Comparison of ENCODE assay signal across 12 cellular contexts in genomic region chr2:223696719-223697118, GRCh38.
DNase-seq lines count a peak whose midpoint lies in the region; ATAC-seq and TF ChIP-seq lines count a peak whose summit lies in the region.
"Had no signal": no experiment of that assay in that cellular context is flagged by ENCODE, and none has a peak within 500 bp of the region (broad histone marks: within the 10 kb centered on the region; RNA-seq: fewer than 3 reads in every experiment).

No MANE protein-coding gene starts in this region.

- no peak overlapping the region for H2AFZ ChIP-seq in hepatocyte
- H2AFZ ChIP-seq: neural progenitor cell had no signal

- DNase-seq in DMS153 treated with DMSO at 0.1 percent for 48 hours (lab: John Stamatoyannopoulos, UW; ENCODE audit: unreplicated experiment) (peak; percentile 27), NCI-H2029 treated with DMSO at 0.1 percent for 48 hours (lab: John Stamatoyannopoulos, UW) (peak; percentile 39), lower lobe of right lung (no peak), NCI-H2107 (lab: John Stamatoyannopoulos, UW) (no peak), hepatocyte (ENCODE audit: low spot score) (no peak), posterior vena cava (ENCODE audit: low spot score) (no peak)
- no peak for DNase-seq in activated T-helper 2 cell treated with anti-CD3 and anti-CD28 coated beads, Interferon-gamma antibody, Interleukin-2, Interleukin-4, amounts not matched to agents 10 μg/mL and 5 μg/mL and 100 μg/mL, durations not matched to agents 14 hours and 24 hours and 36 hours (ENCODE audit: low spot score)
- DNase-seq: activated CD4-positive, alpha-beta memory T cell treated with anti-CD3 and anti-CD28 coated beads for 36 hours; CD8-positive, alpha-beta memory T cell; stimulated activated naive CD8-positive, alpha-beta T cell treated with anti-CD3 and anti-CD28 coated beads, Interleukin-15, Interleukin-2, amounts not matched to agents 100 U/mL and 50 U/mL, for 24 hours had no signal

- H3K36me3 ChIP-seq in lower lobe of right lung (no peaks in the 10 kb centered on the region), hepatocyte (replicated peaks; ENCODE audit: insufficient read depth, low read depth) (no peaks in the 10 kb centered on the region)
- H3K36me3 ChIP-seq: neural progenitor cell had no signal

- peaks cover 16% of the 10 kb centered on the region for H3K27me3 Mint-ChIP-seq in activated T-helper 2 cell treated with anti-CD3 and anti-CD28 coated beads, Interferon-gamma antibody, Interleukin-2, Interleukin-4, amounts not matched to agents 10 μg/mL and 5 μg/mL and 100 μg/mL, durations not matched to agents 14 hours and 24 hours and 36 hours (ENCODE audit: low read depth)

- H3K4me2 ChIP-seq in hepatocyte = no peak overlapping the region
- H3K4me2 ChIP-seq: neural progenitor cell had no signal

- H3K79me2 ChIP-seq in hepatocyte = no peaks in the 10 kb centered on the region

- H3K9me3 Mint-ChIP-seq in activated T-helper 2 cell treated with anti-CD3 and anti-CD28 coated beads, Interferon-gamma antibody, Interleukin-2, Interleukin-4, amounts not matched to agents 10 μg/mL and 5 μg/mL and 100 μg/mL, durations not matched to agents 14 hours and 24 hours and 36 hours = peaks cover 7% of the 10 kb centered on the region
- H3K9me3 Mint-ChIP-seq: activated CD4-positive, alpha-beta memory T cell treated with anti-CD3 and anti-CD28 coated beads for 36 hours; CD8-positive, alpha-beta memory T cell had no signal

- H3K27me3 ChIP-seq in lower lobe of right lung (ENCODE audit: low read depth) (no peaks in the 10 kb centered on the region), hepatocyte (no peaks in the 10 kb centered on the region)
- H3K27me3 ChIP-seq: neural progenitor cell had no signal

- no peak overlapping the region for H3K4me3 Mint-ChIP-seq in activated T-helper 2 cell treated with anti-CD3 and anti-CD28 coated beads, Interferon-gamma antibody, Interleukin-2, Interleukin-4, amounts not matched to agents 10 μg/mL and 5 μg/mL and 100 μg/mL, durations not matched to agents 14 hours and 24 hours and 36 hours (ENCODE audit: low read depth)
- H3K4me3 Mint-ChIP-seq: activated CD4-positive, alpha-beta memory T cell treated with anti-CD3 and anti-CD28 coated beads for 36 hours; CD8-positive, alpha-beta memory T cell; neural progenitor cell had no signal

- H3K27ac ChIP-seq in lower lobe of right lung = no peak overlapping the region
- H3K27ac ChIP-seq in hepatocyte = no peak overlapping the region
- H3K27ac ChIP-seq: neural progenitor cell had no signal

- ATAC-seq in lower lobe of right lung (peak; percentile 58 to 85), HG03280 (IDR thresholded peaks at IDR 0.05; ENCODE audit: unreplicated experiment) (no peak)
- ATAC-seq: stimulated activated naive CD8-positive, alpha-beta T cell treated with anti-CD3 and anti-CD28 coated beads, Interleukin-15, Interleukin-2, amounts not matched to agents 100 U/mL and 50 U/mL, for 24 hours had no signal

- no peak for TF ChIP-seq CTCF in lower lobe of right lung (IDR thresholded peaks at IDR 0.05)
- no peak for TF ChIP-seq CTCF in hepatocyte (IDR thresholded peaks at IDR 0.05; ENCODE audit: poor library complexity)

- intact Hi-C loops in activated T-helper 2 cell treated with anti-CD3 and anti-CD28 coated beads, Interferon-gamma antibody, Interleukin-2, Interleukin-4, amounts not matched to agents 10 μg/mL and 5 μg/mL and 100 μg/mL, durations not matched to agents 14 hours and 24 hours and 36 hours (cut with micrococcal nuclease) = loop anchor here (10.0 kb wide), 1 partner anchor 248 kb away; the partner anchor contains the start of gene WDFY1
- intact Hi-C loops in lower lobe of right lung (cut with DNase I) (no loop called here), posterior vena cava (cut with DNase I) (loop anchor here in 1 of 2 donors (10.0 kb wide), 1 partner anchor 98 kb away; no protein-coding TSS in a partner anchor)

- H3K36me3 Mint-ChIP-seq in activated T-helper 2 cell treated with anti-CD3 and anti-CD28 coated beads, Interferon-gamma antibody, Interleukin-2, Interleukin-4, amounts not matched to agents 10 μg/mL and 5 μg/mL and 100 μg/mL, durations not matched to agents 14 hours and 24 hours and 36 hours (ENCODE audit: low read depth) = peaks cover 4% of the 10 kb centered on the region
- H3K36me3 Mint-ChIP-seq: activated CD4-positive, alpha-beta memory T cell treated with anti-CD3 and anti-CD28 coated beads for 36 hours had no signal

- no peaks in the 10 kb centered on the region for H3K9me2 ChIP-seq in hepatocyte (replicated peaks; ENCODE audit: insufficient read depth)

- H3K9me3 ChIP-seq in lower lobe of right lung (no peaks in the 10 kb centered on the region), hepatocyte (ENCODE audit: low read depth) (no peaks in the 10 kb centered on the region)

- H3K4me1 Mint-ChIP-seq in activated T-helper 2 cell treated with anti-CD3 and anti-CD28 coated beads, Interferon-gamma antibody, Interleukin-2, Interleukin-4, amounts not matched to agents 10 μg/mL and 5 μg/mL and 100 μg/mL, durations not matched to agents 14 hours and 24 hours and 36 hours (ENCODE audit: low read depth) = peaks cover 24% of the 10 kb centered on the region

- H3K4me1 ChIP-seq in lower lobe of right lung (no peaks in the 10 kb centered on the region), hepatocyte (ENCODE audit: insufficient read depth) (no peaks in the 10 kb centered on the region)
- H3K4me1 ChIP-seq: neural progenitor cell had no signal

- H4K20me1 ChIP-seq in hepatocyte (ENCODE audit: insufficient read depth, poor library complexity, severe bottlenecking) = no peaks in the 10 kb centered on the region

- H3K27ac Mint-ChIP-seq in activated T-helper 2 cell treated with anti-CD3 and anti-CD28 coated beads, Interferon-gamma antibody, Interleukin-2, Interleukin-4, amounts not matched to agents 10 μg/mL and 5 μg/mL and 100 μg/mL, durations not matched to agents 14 hours and 24 hours and 36 hours = peak overlapping the region; percentile 51
- H3K27ac Mint-ChIP-seq: activated CD4-positive, alpha-beta memory T cell treated with anti-CD3 and anti-CD28 coated beads for 36 hours; CD8-positive, alpha-beta memory T cell had no signal

- WGBS in hepatocyte (ENCODE audit: low lambda C conversion rate, missing lambda C conversion rate) = 22% methylated on average over 1 of the region's 1 CpG

- no peak overlapping the region for H3K4me3 ChIP-seq in lower lobe of right lung
- no peak overlapping the region for H3K4me3 ChIP-seq in hepatocyte
- H3K4me3 ChIP-seq: neural progenitor cell had no signal

Comparison
In these comparisons a context has a peak if more than half of its experiments do, and no peak if none do; other contexts are left out.
1. DNase-seq: peak in DMS153 treated with DMSO at 0.1 percent for 48 hours (single experiment) and NCI-H2029 treated with DMSO at 0.1 percent for 48 hours (single experiment); none in activated T-helper 2 cell treated with anti-CD3 and anti-CD28 coated beads, Interferon-gamma antibody, Interleukin-2, Interleukin-4, amounts not matched to agents 10 μg/mL and 5 μg/mL and 100 μg/mL, durations not matched to agents 14 hours and 24 hours and 36 hours (single experiment), lower lobe of right lung (single experiment), NCI-H2107 (single experiment), hepatocyte (single experiment) and posterior vena cava (single experiment).